Comparison of ENCODE assay signal across 1 cellular context in the genomic region with DNA sequence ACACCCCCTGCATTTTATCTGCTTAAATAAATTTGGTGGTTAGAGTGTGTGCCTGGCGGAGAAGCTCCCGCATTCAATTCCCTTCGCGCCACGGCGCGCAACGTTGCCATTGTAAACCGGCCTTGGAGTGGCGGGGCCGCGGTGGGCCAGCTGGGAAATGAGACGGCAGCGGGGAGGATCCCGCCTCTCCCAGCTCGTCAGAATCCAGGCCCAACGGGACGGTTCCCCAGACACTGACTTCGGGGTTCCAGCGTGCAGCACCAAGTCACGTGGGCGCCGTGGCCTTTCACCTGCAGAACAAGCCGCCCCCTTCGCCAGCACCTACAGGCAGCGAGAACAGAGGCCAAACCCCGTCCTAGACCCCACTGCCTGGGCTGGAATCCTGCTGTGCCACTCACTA.
TF ChIP-seq lines count a peak whose summit lies in the region.

No MANE protein-coding gene starts in this region.

TF ChIP-seq in GM23338, 12 proteins besides CTCF, POLR2A, EP300 and RAD21 (continued from another document):
- no peak for TF ChIP-seq REST (IDR thresholded peaks at IDR 0.05; ENCODE audit: unreplicated experiment)
- no peak for TF ChIP-seq CREB1 (CRISPR knock-in tag; IDR thresholded peaks at IDR 0.05; ENCODE audit: low read depth)
- TF ChIP-seq ZNF114 (CRISPR knock-in tag; IDR thresholded peaks at IDR 0.05): no peak
- no peak for TF ChIP-seq EZH2phosphoT487 (IDR thresholded peaks at IDR 0.05; ENCODE audit: unreplicated experiment)
- TF ChIP-seq JUNB (IDR thresholded peaks at IDR 0.05; ENCODE audit: unreplicated experiment): no peak
TF ChIP-seq in GM23338: peak in this region for 0.
